20 cellular contexts compared by ENCODE assay signal in the genomic region with DNA sequence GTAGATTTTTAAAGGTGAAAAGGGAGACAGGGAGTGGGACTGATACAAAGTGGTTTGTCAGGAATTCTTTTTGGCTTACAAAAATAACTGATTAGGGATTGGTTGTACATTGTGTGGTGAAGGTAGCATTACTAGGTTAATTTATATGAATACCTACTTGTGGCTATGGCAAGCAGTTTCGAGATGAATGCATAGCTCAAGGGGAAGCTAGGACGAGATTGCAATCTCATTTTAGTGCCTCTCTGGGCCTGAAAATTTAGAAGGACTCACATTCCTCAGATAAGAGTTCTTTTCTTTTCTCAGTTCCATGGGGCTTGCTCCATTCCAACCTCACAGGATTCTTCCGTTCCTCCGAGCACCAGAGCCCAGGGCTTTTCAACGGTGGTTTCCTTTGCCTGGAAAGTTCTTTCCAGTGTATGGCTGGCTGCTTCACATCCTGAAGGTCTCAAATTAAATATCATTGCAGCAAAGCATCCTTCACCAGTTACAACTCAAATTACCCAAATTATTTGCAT.
"Had no signal": no experiment of that assay in that cellular context is flagged by ENCODE, and none has a peak within 500 bp of the region (broad histone marks: within the 10 kb centered on the region; RNA-seq: fewer than 3 reads in every experiment).

No MANE protein-coding gene starts in this region.

- ATAC-seq: activated naive CD4-positive, alpha-beta T cell treated with anti-CD3 and anti-CD28 coated beads, Interleukin-2, amount 50 U/mL, for 72 hours; effector memory CD8-positive, alpha-beta T cell; left ventricle myocardium superior; naive thymus-derived CD4-positive, alpha-beta T cell; pancreas; right lobe of liver had no signal

- H3K9me3 ChIP-seq: adrenal gland, pancreas, right lobe of liver, testis, upper lobe of left lung had no signal

- H3K4me1 Mint-ChIP-seq: immature natural killer cell; naive thymus-derived CD4-positive, alpha-beta T cell had no signal

- H3K4me3 Mint-ChIP-seq: effector memory CD8-positive, alpha-beta T cell; immature natural killer cell; naive thymus-derived CD4-positive, alpha-beta T cell had no signal

- H3K4me3 ChIP-seq: adrenal gland, pancreas, right lobe of liver, smooth muscle cell, stomach, testis, upper lobe of left lung had no signal

- H3K4me1 ChIP-seq: adrenal gland, pancreas, right lobe of liver, stomach, testis, upper lobe of left lung had no signal

- H3K27ac ChIP-seq: adrenal gland, epithelial cell of prostate, pancreas, right lobe of liver, stomach, testis, upper lobe of left lung, VCaP had no signal

- H3K27ac Mint-ChIP-seq: activated naive CD4-positive, alpha-beta T cell treated with anti-CD3 and anti-CD28 coated beads, Interleukin-2, amount 50 U/mL, for 72 hours; effector memory CD8-positive, alpha-beta T cell; immature natural killer cell; naive thymus-derived CD4-positive, alpha-beta T cell had no signal

- H3K9me3 Mint-ChIP-seq: activated naive CD4-positive, alpha-beta T cell treated with anti-CD3 and anti-CD28 coated beads, Interleukin-2, amount 50 U/mL, for 72 hours; effector memory CD8-positive, alpha-beta T cell; immature natural killer cell had no signal

- H3K4me2 ChIP-seq: smooth muscle cell had no signal

- H3K36me3 Mint-ChIP-seq: activated naive CD4-positive, alpha-beta T cell treated with anti-CD3 and anti-CD28 coated beads, Interleukin-2, amount 50 U/mL, for 72 hours; immature natural killer cell; naive thymus-derived CD4-positive, alpha-beta T cell had no signal

- FAIRE-seq: pancreas had no signal

- H3K27me3 ChIP-seq: adrenal gland, pancreas, right lobe of liver, stomach, testis, upper lobe of left lung had no signal

- DNase-seq: activated CD4-positive, alpha-beta T cell treated with anti-CD3 and anti-CD28 coated beads for 1 hour; activated gamma-delta T cell treated with Interleukin-2 at 50 U/mL for 16 hours; adrenal gland; dermis blood vessel endothelial cell; effector memory CD8-positive, alpha-beta T cell; foreskin fibroblast; immature natural killer cell; left ventricle myocardium superior; naive thymus-derived CD4-positive, alpha-beta T cell; pancreas; right lobe of liver; stimulated activated CD4-positive, alpha-beta T cell treated with anti-CD3 and anti-CD28 coated beads, Interleukin-4, amount 100 ng/mL, for 1 hour; stomach; SW 1271; testis; upper lobe of left lung had no signal

- H3K36me3 ChIP-seq: adrenal gland, pancreas, right lobe of liver, stomach, upper lobe of left lung had no signal
